8 cellular contexts compared by ENCODE assay signal in the genomic region with DNA sequence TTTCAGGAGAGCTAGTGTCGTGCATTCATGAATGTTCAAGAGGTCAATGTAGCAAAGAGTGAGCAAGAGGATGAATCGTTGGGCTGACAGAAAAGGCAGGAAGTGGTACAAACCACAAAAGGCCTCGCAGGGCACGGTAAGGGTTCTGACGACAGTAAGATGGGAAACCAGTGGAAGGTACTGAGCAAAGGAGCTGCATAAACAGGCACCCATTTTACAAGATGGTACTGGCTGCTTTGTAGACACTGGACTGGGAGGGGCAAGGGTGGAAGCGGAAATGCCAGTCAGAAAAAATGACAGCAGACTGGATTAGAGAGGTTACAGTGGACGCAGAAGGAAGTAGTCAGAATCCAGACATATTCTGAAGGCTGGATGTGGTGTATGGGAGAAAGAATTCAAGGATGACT.
DNase-seq lines count a peak whose midpoint lies in the region; ATAC-seq and TF ChIP-seq lines count a peak whose summit lies in the region.

No MANE protein-coding gene starts in this region.

- H3K4me1 ChIP-seq in Karpas-422 (ENCODE audit: low read length) (peaks cover 46% of the 10 kb centered on the region), ectodermal cell (ENCODE audit: control insufficient read depth, insufficient read depth, low read length) (peaks cover 5% of the 10 kb centered on the region), spleen (peaks cover 9 to 18% (median 13%) of the 10 kb centered on the region in 6 donors)

- no peaks in the 10 kb centered on the region for H3K36me3 ChIP-seq in Karpas-422 (ENCODE audit: insufficient read depth, low read length)
- no peaks in the 10 kb centered on the region for H3K36me3 ChIP-seq in ectodermal cell (ENCODE audit: control insufficient read depth, insufficient read depth, low read length)
- H3K36me3 ChIP-seq in spleen = no peaks in the 10 kb centered on the region

- no peak for TF ChIP-seq POLR2A in spleen (IDR thresholded peaks at IDR 0.05)

- WGBS in ectodermal cell, 2 experiments = 62 to 63% methylated on average over 7 of the region's 7 CpGs
- 9 to 26% (median 22%) methylated on average over 7 of the region's 7 CpGs for WGBS in spleen, 5 donors

- intact Hi-C loops in activated B cell treated with CpG ODN at 0.5 μM for 24 hours (cut with micrococcal nuclease) (no loop called here), spleen (cut with DNase I; ENCODE audit: low total_unique reads) (no loop called here)

- no peaks in the 10 kb centered on the region for H3K9me2 ChIP-seq in Karpas-422 (replicated peaks; ENCODE audit: insufficient read depth, low read length)

- H3K27me3 Mint-ChIP-seq in activated B cell treated with CpG ODN at 0.5 μM for 24 hours = peaks cover under 1% of the 10 kb centered on the region

- TF ChIP-seq CTCF in activated B cell treated with CpG ODN at 0.5 μM for 24 hours (IDR thresholded peaks at IDR 0.05) (no peak), spleen (IDR thresholded peaks at IDR 0.05 in 8 of 11, conservative IDR thresholded peaks at IDR 0.05 in 3 of 11) (no peak)

- peak; percentile 89 for DNase-seq in GF-D8 (lab: John Stamatoyannopoulos, UW)
- peak; percentile 71 for DNase-seq in Karpas-422
- peak; percentile 15 for DNase-seq in activated B cell treated with CpG ODN at 0.5 μM for 24 hours
- DNase-seq in spleen = peak; percentile 78
- no peak for DNase-seq in HuH-7.5 (ENCODE audit: low spot score)
- DNase-seq in NCI-H1048 (lab: John Stamatoyannopoulos, UW) = no peak

- ATAC-seq in GM21825 (IDR thresholded peaks at IDR 0.05; ENCODE audit: unreplicated experiment) (peak; percentile 99), activated B cell treated with CpG ODN at 0.5 μM for 24 hours (ENCODE audit: low read depth) (peak; percentile 86)

- POLR2A ChIA-PET in activated B cell treated with CpG ODN at 0.5 μM for 24 hours (lab: Charles Lee) = no interaction called here

- peaks cover 14% of the 10 kb centered on the region for H3K4me1 Mint-ChIP-seq in activated B cell treated with CpG ODN at 0.5 μM for 24 hours

- CTCF ChIA-PET in activated B cell treated with CpG ODN at 0.5 μM for 24 hours (lab: Charles Lee) = interaction anchor here (0.6 kb wide), 1 partner anchor 51 kb away, joined by 3 read pairs; no protein-coding TSS in a partner anchor

- H3K36me3 Mint-ChIP-seq in activated B cell treated with CpG ODN at 0.5 μM for 24 hours (ENCODE audit: low read depth) = no peaks in the 10 kb centered on the region

- peak overlapping the region; percentile 22 for H3K9ac ChIP-seq in Karpas-422 (ENCODE audit: low read length)

- no peaks in the 10 kb centered on the region for H3K79me2 ChIP-seq in Karpas-422 (ENCODE audit: low read length)

- H3K9me3 Mint-ChIP-seq in activated B cell treated with CpG ODN at 0.5 μM for 24 hours = no peaks in the 10 kb centered on the region

- peak overlapping the region; percentile 3 for H3K4me3 Mint-ChIP-seq in activated B cell treated with CpG ODN at 0.5 μM for 24 hours

- H3K4me3 ChIP-seq in Karpas-422 (ENCODE audit: low read length) = peak overlapping the region; percentile 1; the same call in 1 of the 2 replicates
- no peak overlapping the region for H3K4me3 ChIP-seq in ectodermal cell (ENCODE audit: insufficient read depth, low read depth, low read length)
- no peak overlapping the region for H3K4me3 ChIP-seq in spleen

- H3K27ac ChIP-seq in Karpas-422 (ENCODE audit: low read length) (peak overlapping the region; percentile 78), ectodermal cell (ENCODE audit: insufficient read depth, low read depth, low read length, poor library complexity, severe bottlenecking) (peak overlapping the region; percentile 17), spleen (peak overlapping the region in 7 of 8 donors; percentile 5 to 78 (median 44))

- peak overlapping the region; percentile 52 for H3K4me2 ChIP-seq in Karpas-422 (ENCODE audit: low read depth, low read length, poor library complexity, severe bottlenecking)

- H3K27ac Mint-ChIP-seq in activated B cell treated with CpG ODN at 0.5 μM for 24 hours = peak overlapping the region; percentile 26

- H2AFZ ChIP-seq in Karpas-422 (ENCODE audit: low read length) = peak overlapping the region; percentile 77

- H3K27me3 ChIP-seq in Karpas-422 (ENCODE audit: low read length) (no peaks in the 10 kb centered on the region), ectodermal cell (ENCODE audit: control insufficient read depth, insufficient read depth, low read length, poor library complexity, severe bottlenecking) (no peaks in the 10 kb centered on the region), spleen (replicated peaks in 1 of 7) (no peaks in the 10 kb centered on the region)

- H4K20me1 ChIP-seq in Karpas-422 (ENCODE audit: insufficient read depth, low read depth, low read length) = no peaks in the 10 kb centered on the region

- H3K9me3 ChIP-seq in Karpas-422 (ENCODE audit: low read length) = no peaks in the 10 kb centered on the region
- no peaks in the 10 kb centered on the region for H3K9me3 ChIP-seq in ectodermal cell (ENCODE audit: control insufficient read depth, low read length)
- no peaks in the 10 kb centered on the region for H3K9me3 ChIP-seq in spleen

Comparison
In these comparisons a context has a peak if more than half of its experiments do, and no peak if none do; other contexts are left out.
1. DNase-seq: peak in GF-D8 (single experiment), Karpas-422 (single experiment), activated B cell treated with CpG ODN at 0.5 μM for 24 hours (single experiment) and spleen (single experiment); none in HuH-7.5 (single experiment) and NCI-H1048 (single experiment).
2. H3K27ac ChIP-seq: peak in every context shown above with its lines; median percentile 78 in Karpas-422; 44 in spleen; 17 in ectodermal cell.